Comparison of ENCODE assay signal across 8 cellular contexts in the genomic region with DNA sequence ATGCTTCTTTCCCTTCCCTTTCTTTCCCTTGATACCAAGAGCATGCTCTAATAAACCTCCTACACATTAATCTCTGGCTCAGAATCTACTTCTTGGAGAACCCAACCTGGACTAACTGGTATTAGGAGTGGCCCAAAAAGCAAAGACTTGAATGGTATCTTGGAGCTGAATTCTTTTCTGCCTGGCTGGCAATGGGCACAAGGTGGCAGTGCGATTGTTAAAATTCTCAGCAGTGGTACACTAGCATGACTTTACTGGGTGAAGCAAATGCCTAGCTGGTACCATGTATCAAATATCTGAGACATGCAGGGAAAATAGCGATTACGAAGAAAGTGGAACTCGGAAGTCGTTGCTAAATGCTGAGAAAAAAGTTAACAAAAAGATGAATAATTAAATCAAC. TPM values are rescaled to one million over a fixed set of nuclear protein-coding genes. Genes with fewer than 3 reads are reported as not detected.
A peak's percentile ranks its signal among the peaks of the same experiment; 100 is the strongest.
DNase-seq lines count a peak whose midpoint lies in the region; ATAC-seq and TF ChIP-seq lines count a peak whose summit lies in the region.

No MANE protein-coding gene starts in this region.

- no peak overlapping the region for H3K27ac Mint-ChIP-seq in brain

- peaks cover 3% of the 10 kb centered on the region for H3K27me3 Mint-ChIP-seq in brain

- peaks cover 10% of the 10 kb centered on the region for H3K36me3 Mint-ChIP-seq in brain

- peaks cover 8 to 26% (median 22%) of the 10 kb centered on the region in 5 experiments for H3K9me3 Mint-ChIP-seq in brain

- peak; percentile 52 to 60 for TF ChIP-seq CTCF in brain (conservative IDR thresholded peaks at IDR 0.05)

- DNase-seq in EH (ENCODE audit: low read depth) (peak; percentile 15), M059J (ENCODE audit: low read depth) (peak; percentile 2), medulla oblongata (ENCODE audit: extremely low spot score) (peak; percentile 35)
- no peak for DNase-seq in stimulated activated naive CD8-positive, alpha-beta T cell treated with anti-CD3 and anti-CD28 coated beads, Interleukin-15, Interleukin-2, amounts not matched to agents 100 U/mL and 50 U/mL, for 24 hours

- no peak overlapping the region for H3K4me3 Mint-ChIP-seq in brain

- ATAC-seq in HG03521 (IDR thresholded peaks at IDR 0.05; ENCODE audit: unreplicated experiment): no peak
- no peak for ATAC-seq in HG02623 (IDR thresholded peaks at IDR 0.05; ENCODE audit: unreplicated experiment)
- ATAC-seq in stimulated activated naive CD8-positive, alpha-beta T cell treated with anti-CD3 and anti-CD28 coated beads, Interleukin-15, Interleukin-2, amounts not matched to agents 100 U/mL and 50 U/mL, for 24 hours: no peak
- ATAC-seq in GM18498 (IDR thresholded peaks at IDR 0.05; ENCODE audit: unreplicated experiment): no peak

- no peaks in the 10 kb centered on the region for H3K4me1 Mint-ChIP-seq in brain

RNA-seq across cellular contexts. Expression of gene B3GALT1, which starts 28.4 kb away (rescaled TPM):
- not detected in 2 replicates for total RNA-seq in M059J (2014; rRNA removed; shearing (Covaris generic))
- 0.90 TPM for polyA plus RNA-seq in brain (ENCODE audit: insufficient read depth, low read depth, low replicate concordance)
